ENCODE assay signal across 13 cellular contexts in genomic region chr3:69020424-69020823, GRCh38. TPM values are rescaled to one million over a fixed set of nuclear protein-coding genes. Genes with fewer than 3 reads are reported as not detected.
DNase-seq lines count a peak whose midpoint lies in the region; ATAC-seq and TF ChIP-seq lines count a peak whose summit lies in the region.
"Had no signal": no experiment of that assay in that cellular context is flagged by ENCODE, and none has a peak within 500 bp of the region (broad histone marks: within the 10 kb centered on the region; RNA-seq: fewer than 3 reads in every experiment).

No MANE protein-coding gene starts in this region.

- peak; percentile 18 for TF ChIP-seq CTCF in parathyroid adenoma (IDR thresholded peaks at IDR 0.05)

- H3K4me1 ChIP-seq in parathyroid adenoma = no peaks in the 10 kb centered on the region

- ATAC-seq in HG02852 (IDR thresholded peaks at IDR 0.05; ENCODE audit: unreplicated experiment) = no peak
- no peak for ATAC-seq in GM18498 (IDR thresholded peaks at IDR 0.05; ENCODE audit: unreplicated experiment)
- ATAC-seq: natural killer cell had no signal

- no peaks in the 10 kb centered on the region for H3K27me3 ChIP-seq in parathyroid adenoma (ENCODE audit: control insufficient read depth, insufficient read depth, low read length)

- no peak overlapping the region for H2AFZ ChIP-seq in parathyroid adenoma

- H3K36me3 ChIP-seq in parathyroid adenoma (ENCODE audit: control insufficient read depth, insufficient read depth, low read length) = no peaks in the 10 kb centered on the region

- H3K79me2 ChIP-seq in parathyroid adenoma = no peaks in the 10 kb centered on the region

- DNase-seq in DMS 273 (lab: John Stamatoyannopoulos, UW; ENCODE audit: unreplicated experiment) = peak; percentile 5
- no peak for DNase-seq in DMS 273 treated with DMSO at 0.1 percent for 48 hours (lab: John Stamatoyannopoulos, UW)
- DNase-seq in NAMALWA (ENCODE audit: low spot score) = peak; percentile 8
- peak; percentile 38 for DNase-seq in dermis blood vessel endothelial cell
- no peak for DNase-seq in islet precursor cell
- DNase-seq: 8988T; activated T-cell treated with anti-CD3 and anti-CD28 coated beads, Interleukin-2, amount 50 U/mL, for 48 hours; natural killer cell; NCI-H526; stimulated activated CD4-positive, alpha-beta T cell treated with anti-CD3 and anti-CD28 coated beads, Interleukin-4, amount 100 ng/mL, for 1 hour had no signal

- no peak overlapping the region for H3K9ac ChIP-seq in parathyroid adenoma

- no peaks in the 10 kb centered on the region for H3K9me3 ChIP-seq in parathyroid adenoma (ENCODE audit: control insufficient read depth, low read length)

- no peak overlapping the region for H3K4me2 ChIP-seq in parathyroid adenoma (ENCODE audit: low read length)

- H3K4me3 ChIP-seq in parathyroid adenoma (ENCODE audit: low read depth, low read length) = no peak overlapping the region

- no peak overlapping the region for H3K27ac ChIP-seq in parathyroid adenoma

RNA-seq across cellular contexts. Expression of gene EOGT, which starts 6.9 kb away (rescaled TPM):
- 56.6 and 70.1 TPM in 2 replicates for total RNA-seq in dermis blood vessel endothelial cell

RNA-seq across cellular contexts. Expression of gene TMF1, which starts 31.7 kb away (rescaled TPM):
- total RNA-seq in dermis blood vessel endothelial cell = 37.7 and 37.8 TPM in 2 replicates

RNA-seq across cellular contexts. Expression of gene UBA3, which starts 59.7 kb away (rescaled TPM):
- 67.5 and 74.2 TPM in 2 replicates for total RNA-seq in dermis blood vessel endothelial cell

Comparison
In these comparisons a context has a peak if more than half of its experiments do, and no peak if none do; other contexts are left out.
1. DNase-seq: peak in DMS 273 (single experiment), NAMALWA (single experiment) and dermis blood vessel endothelial cell (single experiment); none in DMS 273 treated with DMSO at 0.1 percent for 48 hours (single experiment) and islet precursor cell (single experiment).